Comparison of ENCODE assay signal across 8 cellular contexts in genomic region chr1:36384542-36385409, GRCh38. TPM values are rescaled to one million over a fixed set of nuclear protein-coding genes. Genes with fewer than 3 reads are reported as not detected.
DNase-seq lines count a peak whose midpoint lies in the region; ATAC-seq and TF ChIP-seq lines count a peak whose summit lies in the region.

No MANE protein-coding gene starts in this region.

- peak overlapping the region; percentile 97 for H3K4me2 ChIP-seq in GM23338

- peak; percentile 4 for ATAC-seq in GM23338
- no peak for ATAC-seq in foreskin keratinocyte
- no peak for ATAC-seq in GM21381 (IDR thresholded peaks at IDR 0.05; ENCODE audit: unreplicated experiment)

- H3K4me1 Mint-ChIP-seq in GM23338, result peaks cover 50% of the 10 kb centered on the region
- H3K4me1 Mint-ChIP-seq in neural crest cell, result peaks cover 39% of the 10 kb centered on the region

- H4K20me1 ChIP-seq in GM23338 (replicated peaks; ENCODE audit: insufficient read depth), result peaks cover 37% of the 10 kb centered on the region

- no peaks in the 10 kb centered on the region for H3K9me3 Mint-ChIP-seq in GM23338
- no peaks in the 10 kb centered on the region for H3K9me3 Mint-ChIP-seq in neural crest cell

- H3K27me3 ChIP-seq in GM23338 (ENCODE audit: insufficient read depth) (no peaks in the 10 kb centered on the region), foreskin keratinocyte (no peaks in the 10 kb centered on the region)

- H3K4me3 ChIP-seq in AG09309 (ENCODE audit: control insufficient read depth, low read depth, low read length), result peak overlapping the region; percentile 96
- peak overlapping the region; percentile 98 for H3K4me3 ChIP-seq in GM23338

- 0 out of 2 replicates have a peak overlapping the region, but pooled peaks have one; percentile 38 for H2AFZ ChIP-seq in GM23338

- peak overlapping the region; percentile 50 for H3K27ac ChIP-seq in GM23338 (ENCODE audit: low read depth)
- peak overlapping the region; percentile 72 for H3K27ac ChIP-seq in foreskin keratinocyte

- H3K27ac Mint-ChIP-seq in GM23338, result peak overlapping the region; percentile 96
- no peak overlapping the region for H3K27ac Mint-ChIP-seq in neural crest cell (ENCODE audit: unreplicated experiment)

- H3K27me3 Mint-ChIP-seq in GM23338 (ENCODE audit: insufficient read depth, low read depth, poor library complexity) (peaks cover 20% of the 10 kb centered on the region), neural crest cell (ENCODE audit: low read depth) (no peaks in the 10 kb centered on the region)

- TF ChIP-seq CTCF in AG09309 (IDR thresholded peaks at IDR 0.05; ENCODE audit: control insufficient read depth, insufficient read depth, low read depth, low read length, missing control alignments) (no peak), GM23338 (conservative IDR thresholded peaks at IDR 0.05; ENCODE audit: low read depth in 2 of 2) (no peak), foreskin keratinocyte (conservative IDR thresholded peaks at IDR 0.05) (no peak), neural crest cell (conservative IDR thresholded peaks at IDR 0.05) (no peak)

- H3K9me2 ChIP-seq in GM23338 (ENCODE audit: insufficient read depth), result no peaks in the 10 kb centered on the region

- H3K36me3 Mint-ChIP-seq in GM23338 (ENCODE audit: low read depth) (peaks cover 8% of the 10 kb centered on the region), neural crest cell (ENCODE audit: low read depth) (no peaks in the 10 kb centered on the region)

- H3K4me1 ChIP-seq in GM23338 (ENCODE audit: insufficient read depth), result peaks cover 16% of the 10 kb centered on the region
- peaks cover 13% of the 10 kb centered on the region for H3K4me1 ChIP-seq in foreskin keratinocyte

- peaks cover 55% of the 10 kb centered on the region for H3K79me2 ChIP-seq in GM23338 (replicated peaks; ENCODE audit: insufficient read depth)

- H3K4me3 Mint-ChIP-seq in GM23338 (peak overlapping the region; percentile 95), neural crest cell (peak overlapping the region; percentile 91)

- no peak for DNase-seq in AG09309 (ENCODE audit: low read depth)
- DNase-seq in GM23338 (ENCODE audit: low spot score), result peak; percentile 67
- DNase-seq in NCI-H82 (lab: John Stamatoyannopoulos, UW), result peak; percentile 86
- DNase-seq in activated effector memory CD4-positive, alpha-beta T cell treated with Interleukin-2 at 50 U/mL for 16 hours, result peak; percentile 28
- DNase-seq in foreskin keratinocyte, result peak in 1 of 2 donors; percentile 58
- no peak for DNase-seq in neural crest cell (ENCODE audit: low read depth, low spot score)
- no peak for DNase-seq in epidermal melanocyte (ENCODE audit: insufficient read length, low spot score)

- H3K36me3 ChIP-seq in GM23338 (ENCODE audit: insufficient read depth), result no peaks in the 10 kb centered on the region

- peaks cover 21% of the 10 kb centered on the region for H3F3A ChIP-seq in GM23338 (replicated peaks; ENCODE audit: low read depth)

TF ChIP-seq in GM23338, 12 proteins besides CTCF, POLR2A, EP300 and RAD21:
- TF ChIP-seq REST (IDR thresholded peaks at IDR 0.05; ENCODE audit: unreplicated experiment) (no peak), CREB1 (CRISPR knock-in tag; IDR thresholded peaks at IDR 0.05; ENCODE audit: low read depth) (no peak), EZH2 (IDR thresholded peaks at IDR 0.05; ENCODE audit: low read depth, unreplicated experiment) (no peak), JUNB (IDR thresholded peaks at IDR 0.05; ENCODE audit: unreplicated experiment) (no peak), NANOG (IDR thresholded peaks at IDR 0.05; ENCODE audit: borderline replicate concordance) (no peak), STAT1 (IDR thresholded peaks at IDR 0.05; ENCODE audit: unreplicated experiment) (no peak), ZNF114 (CRISPR knock-in tag; IDR thresholded peaks at IDR 0.05) (no peak)

RNA-seq across cellular contexts. Expression of gene STK40, which starts 0.9 kb away (rescaled TPM):
- total RNA-seq in GM23338 (2014; rRNA removed; shearing (Covaris generic)), result 20.0 and 20.2 TPM in 2 replicates
- polyA plus RNA-seq in GM23338 (2016; fragmentation: Nextera tagmentation; extraction: Ambion mirVana) (8.1 and 8.5 TPM in 2 replicates), foreskin keratinocyte (8.4 and 8.7 TPM in 2 replicates)
- total RNA-seq in foreskin keratinocyte (11.5 and 12.6 TPM in 2 replicates), neural crest cell (77.5 and 80.1 TPM in 2 replicates)

RNA-seq across cellular contexts. Expression of gene LSM10, which starts 12.9 kb away (rescaled TPM):
- 27.5 and 28.6 TPM in 2 replicates for total RNA-seq in GM23338 (2014; rRNA removed; shearing (Covaris generic))
- polyA plus RNA-seq in GM23338 (2016; fragmentation: Nextera tagmentation; extraction: Ambion mirVana), result 96.2 and 98.9 TPM in 2 replicates
- total RNA-seq in foreskin keratinocyte, result 16.1 and 25.6 TPM in 2 replicates
- polyA plus RNA-seq in foreskin keratinocyte, result 73.4 and 73.9 TPM in 2 replicates
- 48.1 and 48.4 TPM in 2 replicates for total RNA-seq in neural crest cell

Comparison
In these comparisons a context has a peak if more than half of its experiments do, and no peak if none do; other contexts are left out.
1. DNase-seq: peak in GM23338 (single experiment), NCI-H82 (single experiment) and activated effector memory CD4-positive, alpha-beta T cell treated with Interleukin-2 at 50 U/mL for 16 hours (single experiment); none in AG09309 (single experiment), neural crest cell (single experiment) and epidermal melanocyte (single experiment).